8 cellular contexts compared by ENCODE assay signal in the genomic region with DNA sequence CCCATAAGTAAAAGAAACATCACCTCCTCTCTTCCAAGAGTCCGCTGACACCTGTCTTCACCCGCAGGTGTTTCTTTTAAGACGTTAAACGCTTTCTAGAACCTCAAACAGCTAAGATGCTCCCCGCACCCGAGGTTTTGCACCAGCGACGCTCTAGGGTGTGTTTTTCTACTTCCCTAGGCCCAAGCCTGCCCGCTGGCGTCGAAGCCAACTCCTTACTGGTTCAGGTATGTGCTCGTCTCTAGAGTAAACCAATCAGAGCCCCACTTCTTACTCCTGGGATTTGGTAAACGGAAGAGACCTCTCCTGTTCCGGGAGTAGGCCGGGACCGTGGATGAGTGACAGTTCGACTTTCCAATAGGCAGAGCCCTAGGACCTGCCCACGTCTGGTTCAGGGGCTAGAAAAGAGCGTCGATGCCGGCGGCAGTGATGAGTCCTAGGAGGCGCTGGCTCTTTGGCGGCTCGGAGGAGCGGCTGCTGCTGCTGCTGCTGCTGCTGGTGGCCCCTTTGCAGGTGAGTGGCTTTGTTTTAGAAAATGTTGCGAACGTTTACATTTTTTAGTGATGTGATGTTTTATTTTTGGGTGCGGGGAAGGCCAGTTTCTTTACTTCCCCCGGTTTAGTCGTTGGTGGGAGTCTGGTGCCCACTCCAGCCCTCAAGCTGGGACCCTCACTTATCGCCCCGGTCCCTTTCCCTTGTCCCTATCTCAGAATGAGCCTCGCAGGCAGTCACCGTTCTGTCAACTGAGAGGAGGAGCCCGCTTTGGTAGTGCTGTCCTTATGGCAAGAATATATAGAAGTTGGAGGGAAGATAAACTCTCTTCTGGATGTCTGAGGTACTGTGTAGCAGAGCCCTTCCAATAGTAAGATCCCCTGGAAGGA. TPM values are rescaled to one million over a fixed set of nuclear protein-coding genes. Genes with fewer than 3 reads are reported as not detected.
DNase-seq lines count a peak whose midpoint lies in the region; ATAC-seq, FAIRE-seq and TF ChIP-seq lines count a peak whose summit lies in the region.

Gene BPGM (plus strand): TSS at position 429 of the 881 bp plus-strand sequence. CDS start 14,655 bp downstream, outside the sequence.

- H3K36me3 Mint-ChIP-seq in memory B cell = peaks cover 6% of the 10 kb centered on the region

- H3K79me1 ChIP-seq in H1 (ENCODE audit: low read depth, low read length) = no peaks in the 10 kb centered on the region; the same call in 1 of the 2 replicates

- no peak for TF ChIP-seq EP300 in H1 (IDR thresholded peaks at IDR 0.05; ENCODE audit: borderline replicate concordance in 1 of 2, low read depth in 2 of 2, low read length in 2 of 2)

- ATAC-seq in memory B cell (ENCODE audit: low read depth) = peak; percentile 90

- H2BK15ac ChIP-seq in H1 (ENCODE audit: low read length) = no peak within 1 kb of the TSS

- TF ChIP-seq CTCF in GM20000 (IDR thresholded peaks at IDR 0.05; ENCODE audit: extremely low read depth, missing control alignments) = peak; percentile 28
- peak; percentile 31 to 45 (median 34); a peak in 3 of 4 replicates for TF ChIP-seq CTCF in H1 (IDR thresholded peaks at IDR 0.05; ENCODE audit: control extremely low read depth in 1 of 3, insufficient read depth in 1 of 3, low read depth in 1 of 3, low read length in 3 of 3)

- peak; percentile 96 for FAIRE-seq in H1 (lab: Jason Lieb, UNC)

- DNase-seq in COR-L47 (lab: John Stamatoyannopoulos, UW) (peak; percentile 99), GM20000 (ENCODE audit: low spot score) (peak; percentile 92), HT-29 (ENCODE audit: low spot score) (peak; percentile 100), H1 (ENCODE audit: low read depth in 1 of 2, low spot score in 2 of 2) (peak; percentile 94 to 99), memory B cell (ENCODE audit: low spot score in 2 of 2) (peak; percentile 89 to 97)
- peak; percentile 94 for DNase-seq in NK-92 treated with Interleukin-12 subunit alpha and Interleukin-12 subunit beta, amount 100 ng/mL, for 24 hours (lab: John Stamatoyannopoulos, UW)
- DNase-seq in stimulated activated CD8-positive, alpha-beta memory T cell treated with anti-CD3 and anti-CD28 coated beads, Interleukin-12 subunit alpha, Interleukin-12 subunit beta, amount 100 ng/mL, for 24 hours (ENCODE audit: extremely low read depth) = peak; percentile 85

- H2AK5ac ChIP-seq in H1 (ENCODE audit: low read depth, low read length) = no peak within 1 kb of the TSS

- peak; percentile 96 for TF ChIP-seq POLR2A in H1 (IDR thresholded peaks at IDR 0.05; ENCODE audit: control extremely low read depth in 1 of 2, low read depth in 2 of 2, low read length in 2 of 2)

- CTCF ChIA-PET in activated CD8-positive, alpha-beta memory T cell treated with anti-CD3 and anti-CD28 coated beads for 36 hours (lab: Charles Lee) = interaction anchor here (0.9 to 1.5 kb wide), 5 partner anchors 10 to 24 kb away, joined by 3 to 5 read pairs (median 3); no protein-coding TSS in a partner anchor
- CTCF ChIA-PET in H1 (lab: Charles Lee; ENCODE audit: partially characterized antibody) = interaction anchor here (0.6 to 10.2 kb wide), 21 partner anchors 11 to 866 kb away, joined by 3 to 108 read pairs (median 4); no protein-coding TSS in a partner anchor

- no peak within 1 kb of the TSS for H3K4ac ChIP-seq in H1 (replicated peaks; ENCODE audit: insufficient read length, low read depth, low read length)

- H3K56ac ChIP-seq in H1 (replicated peaks; ENCODE audit: insufficient read length, low read depth, low read length) = no peak within 1 kb of the TSS

- no peak within 1 kb of the TSS for H3K4me3 Mint-ChIP-seq in memory B cell

- H3K9ac ChIP-seq in H1 (replicated peaks in 1 of 4; ENCODE audit: extremely low read depth in 1 of 4, low read depth in 3 of 4, low read length in 3 of 4) = peak within 1 kb of the TSS; percentile 50 to 88 (median 59)

- no peaks in the 10 kb centered on the region for H3K9me3 ChIP-seq in H1 (ENCODE audit: insufficient read depth in 2 of 2, low read depth in 1 of 2, low read length in 1 of 2)

- peak in 1 of 2 experiments; percentile 16; a peak in 1 of 4 replicates for TF ChIP-seq RAD21 in H1 (IDR thresholded peaks at IDR 0.05 in 1 of 2, conservative IDR thresholded peaks at IDR 0.05 in 1 of 2; ENCODE audit: low read depth in 2 of 2, low read length in 2 of 2)

- H4K5ac ChIP-seq in H1 (ENCODE audit: insufficient read length, low read depth, low read length) = no peak within 1 kb of the TSS

- no peak within 1 kb of the TSS for H3K27ac ChIP-seq in H1 (ENCODE audit: low read depth, low read length)

- no peaks in the 10 kb centered on the region for H3K27me3 ChIP-seq in H1 (replicated peaks in 1 of 4; ENCODE audit: control insufficient read depth in 3 of 4, extremely low read depth in 1 of 4, insufficient read depth in 3 of 4, low read length in 3 of 4)

- no peak within 1 kb of the TSS for H3K27ac Mint-ChIP-seq in memory B cell

- no peaks in the 10 kb centered on the region for H3K27me3 Mint-ChIP-seq in memory B cell

- peaks cover 2% of the 10 kb centered on the region for H3K9me3 Mint-ChIP-seq in memory B cell

- H3K4me2 ChIP-seq in H1 (ENCODE audit: insufficient read depth in 1 of 2, low read depth in 2 of 2, low read length in 2 of 2) = peak within 1 kb of the TSS; percentile 70 to 77

- POLR2A ChIA-PET in activated CD8-positive, alpha-beta memory T cell treated with anti-CD3 and anti-CD28 coated beads for 36 hours (lab: Charles Lee) = no interaction called here
- POLR2A ChIA-PET in H1 (lab: Charles Lee; ENCODE audit: partially characterized antibody) = interaction anchor here (0.6 to 4.2 kb wide), 14 partner anchors 11 to 107 kb away, joined by 3 to 16 read pairs (median 3); no protein-coding TSS in a partner anchor

- H3K4me1 ChIP-seq in H1 (replicated peaks in 1 of 4; ENCODE audit: control insufficient read depth in 3 of 4, insufficient read depth in 4 of 4, low read length in 3 of 4) = 0 out of 7 replicates have a peak, but pooled peaks cover 0 to 3% (median under 1%) of the 10 kb centered on the region in 4 experiments

- 0 out of 4 replicates have a peak, but pooled peaks cover 0 to 5% of the 10 kb centered on the region in 2 experiments for H3K79me2 ChIP-seq in H1 (ENCODE audit: control insufficient read depth in 1 of 2, insufficient read depth in 2 of 2, low read length in 2 of 2)

- H2BK12ac ChIP-seq in H1 (ENCODE audit: low read depth, low read length) = no peak within 1 kb of the TSS

- no peak within 1 kb of the TSS for H2BK120ac ChIP-seq in H1 (replicated peaks; ENCODE audit: low read depth, low read length)

- H3K4me1 Mint-ChIP-seq in memory B cell = peaks cover 15% of the 10 kb centered on the region

- no peak within 1 kb of the TSS for H2BK5ac ChIP-seq in H1 (ENCODE audit: low read depth, low read length)

- no peak within 1 kb of the TSS for H4K91ac ChIP-seq in H1 (replicated peaks; ENCODE audit: insufficient read length, low read length)

- peaks cover 0 to 1% of the 10 kb centered on the region in 2 experiments for H4K20me1 ChIP-seq in H1 (replicated peaks in 1 of 2; ENCODE audit: control insufficient read depth in 1 of 2, insufficient read depth in 2 of 2, low read length in 2 of 2)

- 1% methylated on average over 36 of the region's 36 CpGs; no CpG with 5 or more reads in 1 of the 2 experiments for WGBS in H1 (ENCODE audit: extremely low coverage in 1 of 2, insufficient coverage in 1 of 2, insufficient read length in 1 of 2, insufficient replicate concordance in 2 of 2, low coverage in 1 of 2, low lambda C conversion rate in 2 of 2, missing lambda C conversion rate in 1 of 2), 2 experiments

- H2AFZ ChIP-seq in H1 (ENCODE audit: low read length) = peak within 1 kb of the TSS; percentile 64

- peak within 1 kb of the TSS; percentile 72 to 91 (median 86) for H3K4me3 ChIP-seq in H1 (ENCODE audit: extremely low read depth in 1 of 4, insufficient read depth in 2 of 4, low read depth in 3 of 4, low read length in 4 of 4)

- H3K23ac ChIP-seq in H1 (ENCODE audit: insufficient read length) = no peak within 1 kb of the TSS

- no peak within 1 kb of the TSS for H3K18ac ChIP-seq in H1 (ENCODE audit: extremely low read depth, low read length)

- H3K14ac ChIP-seq in H1 (ENCODE audit: insufficient read length) = no peak within 1 kb of the TSS

- no peak within 1 kb of the TSS for H2BK20ac ChIP-seq in H1 (ENCODE audit: low read length)

- H3K36me3 ChIP-seq in H1 (ENCODE audit: control insufficient read depth in 2 of 4, insufficient read depth in 4 of 4, low read length in 3 of 4) = no peaks in the 10 kb centered on the region

- peaks cover 6% of the 10 kb centered on the region; the same call in 1 of the 2 replicates for H3K23me2 ChIP-seq in H1 (ENCODE audit: low read depth, low read length)

- H4K8ac ChIP-seq in H1 (ENCODE audit: extremely low read depth, insufficient read depth, low read length) = peak within 1 kb of the TSS; percentile 58; the same call in 1 of the 2 replicates

TF ChIP-seq in H1, 55 proteins besides CTCF, POLR2A, EP300 and RAD21 (continues in another document):
- TF ChIP-seq, protein P1, sequence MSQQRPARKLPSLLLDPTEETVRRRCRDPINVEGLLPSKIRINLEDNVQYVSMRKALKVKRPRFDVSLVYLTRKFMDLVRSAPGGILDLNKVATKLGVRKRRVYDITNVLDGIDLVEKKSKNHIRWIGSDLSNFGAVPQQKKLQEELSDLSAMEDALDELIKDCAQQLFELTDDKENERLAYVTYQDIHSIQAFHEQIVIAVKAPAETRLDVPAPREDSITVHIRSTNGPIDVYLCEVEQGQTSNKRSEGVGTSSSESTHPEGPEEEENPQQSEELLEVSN (IDR thresholded peaks at IDR 0.05) = no peak
- TF ChIP-seq POLR2AphosphoS5 (IDR thresholded peaks at IDR 0.05; ENCODE audit: low read depth, low read length) = peak; percentile 93
- peak; percentile 97 for TF ChIP-seq SP1 (IDR thresholded peaks at IDR 0.05; ENCODE audit: low read depth, low read length)
- peak; percentile 97 for TF ChIP-seq SP2 (IDR thresholded peaks at IDR 0.05; ENCODE audit: low read length)
- TF ChIP-seq NRF1 (IDR thresholded peaks at IDR 0.05; ENCODE audit: low read depth, low read length) = no peak
- TF ChIP-seq FOSL1 (IDR thresholded peaks at IDR 0.05; ENCODE audit: insufficient read depth, low read depth, low read length) = no peak
- peak; percentile 96 for TF ChIP-seq TBP (IDR thresholded peaks at IDR 0.05; ENCODE audit: low read depth, low read length)
- TF ChIP-seq KDM1A (IDR thresholded peaks at IDR 0.05; ENCODE audit: borderline replicate concordance, low read length) = no peak

RNA-seq across cellular contexts. Expression of gene BPGM, which starts in this region (rescaled TPM):
- 7.1 and 8.0 TPM in 2 replicates for total RNA-seq in HT-29 (2014; rRNA removed; shearing (Covaris generic))
- total RNA-seq in activated CD8-positive, alpha-beta memory T cell treated with anti-CD3 and anti-CD28 coated beads for 36 hours = 10 to 100 TPM; 18.3 TPM
- 15.3 and 17.4 TPM in 2 replicates for total RNA-seq in H1 (2021; fragmentation: NEBNext Ultra II Directional; extraction: Animal tissue kit (Norgen Biotek cat#: 25700))
- polyA plus RNA-seq in H1 (2011; rRNA removed) = 5.6 and 9.7 TPM in 2 replicates
- 16.0 TPM for polyA plus RNA-seq in H1 (2011; cell fraction: cytosol; rRNA removed)
- 3.0 TPM for polyA plus RNA-seq in H1 (2011; cell fraction: nucleus; rRNA removed)
- 10.6 to 15.1 TPM (median 12.4 TPM) in 4 replicates for polyA plus RNA-seq in H1 (2012, experiment 1 of 2)
- polyA plus RNA-seq in H1 (2012, experiment 2 of 2) = 3.0 TPM
- polyA plus RNA-seq in H1 (2013, experiment 1 of 2) = 12.6 TPM
- 12.1 TPM for polyA plus RNA-seq in H1 (2013, experiment 2 of 2)
- polyA minus RNA-seq in H1 (2011; rRNA and poly(A)+ RNA removed) = 7.5 and 8.9 TPM in 2 replicates
- 3.4 TPM for polyA minus RNA-seq in H1 (2011; cell fraction: cytosol; rRNA and poly(A)+ RNA removed)
- polyA minus RNA-seq in H1 (2011; cell fraction: nucleus; rRNA and poly(A)+ RNA removed) = 5.4 TPM
